ENCODE assay signal across 8 cellular contexts in genomic region chr1:92538048-92538412, GRCh38. TPM values are rescaled to one million over a fixed set of nuclear protein-coding genes. Genes with fewer than 3 reads are reported as not detected.
A peak's percentile ranks its signal among the peaks of the same experiment; 100 is the strongest.
DNase-seq lines count a peak whose midpoint lies in the region; ATAC-seq lines count a peak whose summit lies in the region.

No MANE protein-coding gene starts in this region.

- H3K36me3 Mint-ChIP-seq in activated CD4-positive, alpha-beta memory T cell treated with anti-CD3 and anti-CD28 coated beads for 36 hours = peaks cover 46% of the 10 kb centered on the region

- H3K9me3 Mint-ChIP-seq in activated CD4-positive, alpha-beta memory T cell treated with anti-CD3 and anti-CD28 coated beads for 36 hours = peaks cover 7% of the 10 kb centered on the region

- peak; percentile 80 for ATAC-seq in GM18907 (IDR thresholded peaks at IDR 0.05; ENCODE audit: unreplicated experiment)
- peak; percentile 64 for ATAC-seq in HG02981 (IDR thresholded peaks at IDR 0.05; ENCODE audit: unreplicated experiment)
- ATAC-seq in aorta (ENCODE audit: low FRiP score) = no peak

- in situ Hi-C loops in HAP-1 (cut with MboI; ENCODE audit: low sequenced_read_pairs) = no loop called here

- H3K27me3 Mint-ChIP-seq in activated CD4-positive, alpha-beta memory T cell treated with anti-CD3 and anti-CD28 coated beads for 36 hours = no peaks in the 10 kb centered on the region

- H3K27ac Mint-ChIP-seq in activated CD4-positive, alpha-beta memory T cell treated with anti-CD3 and anti-CD28 coated beads for 36 hours = peak overlapping the region; percentile 98

- no peaks in the 10 kb centered on the region for H3K27me3 ChIP-seq in HAP-1 (ENCODE audit: low read depth)
- no peaks in the 10 kb centered on the region for H3K27me3 ChIP-seq in aorta (ENCODE audit: control insufficient read depth in 1 of 2, insufficient read depth in 2 of 2, low read length in 1 of 2)

- H3K27ac ChIP-seq in aorta (ENCODE audit: low read depth in 1 of 2, low read length in 2 of 2) = no peak overlapping the region

- POLR2A ChIA-PET in activated CD4-positive, alpha-beta memory T cell treated with anti-CD3 and anti-CD28 coated beads for 36 hours (lab: Charles Lee) = interaction anchor here (0.6 to 4.8 kb wide), 20 partner anchors 19 to 443 kb away, joined by 3 to 154 read pairs (median 6); partner anchors contain the start of gene GFI1

- no peaks in the 10 kb centered on the region for H3K4me1 ChIP-seq in HAP-1
- no peaks in the 10 kb centered on the region for H3K4me1 ChIP-seq in aorta (ENCODE audit: control insufficient read depth in 1 of 2, insufficient read depth in 2 of 2, low read length in 2 of 2)

- H3K9me3 ChIP-seq in HAP-1 (no peaks in the 10 kb centered on the region), aorta (ENCODE audit: control insufficient read depth, low read length) (no peaks in the 10 kb centered on the region)

- no peak overlapping the region for H3K4me3 ChIP-seq in HAP-1
- H3K4me3 ChIP-seq in aorta (ENCODE audit: low read length in 2 of 2) = no peak overlapping the region

- H3K4me3 Mint-ChIP-seq in activated CD4-positive, alpha-beta memory T cell treated with anti-CD3 and anti-CD28 coated beads for 36 hours = peak overlapping the region; percentile 62

- H3K36me3 ChIP-seq in HAP-1 (replicated peaks) (no peaks in the 10 kb centered on the region), aorta (ENCODE audit: control insufficient read depth in 1 of 2, insufficient read depth in 2 of 2, low read length in 1 of 2) (no peaks in the 10 kb centered on the region)

- DNase-seq in A172 (ENCODE audit: low spot score) (peak; percentile 12), HAP-1 (ENCODE audit: low spot score in 2 of 2) (no peak), NCI-H146 treated with DMSO at 0.1 percent for 48 hours (lab: John Stamatoyannopoulos, UW; ENCODE audit: unreplicated experiment) (no peak), SHP77 (lab: John Stamatoyannopoulos, UW) (no peak), aorta (no peak)
- no peak for DNase-seq in activated CD4-positive, alpha-beta memory T cell treated with anti-CD3 and anti-CD28 coated beads for 36 hours

- peaks cover 84% of the 10 kb centered on the region for H3K4me1 Mint-ChIP-seq in activated CD4-positive, alpha-beta memory T cell treated with anti-CD3 and anti-CD28 coated beads for 36 hours (ENCODE audit: low read depth)

- intact Hi-C loops in activated CD4-positive, alpha-beta memory T cell treated with anti-CD3 and anti-CD28 coated beads for 36 hours (cut with micrococcal nuclease) = loop anchor here (1.0 to 10.0 kb wide), 8 partner anchors 39 to 983 kb away; no protein-coding TSS in a partner anchor
- intact Hi-C loops in aorta (cut with DNase I) = no loop called here

- CTCF ChIA-PET in activated CD4-positive, alpha-beta memory T cell treated with anti-CD3 and anti-CD28 coated beads for 36 hours (lab: Charles Lee) = interaction anchor here (1.0 to 3.1 kb wide), 14 partner anchors 16 to 295 kb away, joined by 3 to 38 read pairs (median 6); partner anchors contain the start of gene GFI1

- WGBS in aorta, 2 donors = 45 to 50% methylated on average over 2 of the region's 2 CpGs

RNA-seq across cellular contexts. Expression of gene GFI1, which starts 51.3 kb away (rescaled TPM):
- total RNA-seq in A172 (2014; rRNA removed; shearing (Covaris generic)) = 0.38 and 0.60 TPM in 2 replicates
- total RNA-seq in activated CD4-positive, alpha-beta memory T cell treated with anti-CD3 and anti-CD28 coated beads for 36 hours = 10 to 100 TPM; 53.3 to 55.3 TPM
- 1 to 10 TPM; 1.1 to 1.9 TPM for total RNA-seq in aorta
- polyA plus RNA-seq in aorta = under 1 TPM; 0.13 to 0.67 TPM

Comparison
In these comparisons a context has a peak if more than half of its experiments do, and no peak if none do; other contexts are left out.
1. RNA of gene GFI1, which starts 51.3 kb away (total RNA-seq): 53.3 to 55.3 TPM in activated CD4-positive, alpha-beta memory T cell treated with anti-CD3 and anti-CD28 coated beads for 36 hours; 1.1 to 1.9 TPM in aorta and 0.38 to 0.60 TPM in A172; every median in the first group is over 10 times any median in the second.